In the genomic region with DNA sequence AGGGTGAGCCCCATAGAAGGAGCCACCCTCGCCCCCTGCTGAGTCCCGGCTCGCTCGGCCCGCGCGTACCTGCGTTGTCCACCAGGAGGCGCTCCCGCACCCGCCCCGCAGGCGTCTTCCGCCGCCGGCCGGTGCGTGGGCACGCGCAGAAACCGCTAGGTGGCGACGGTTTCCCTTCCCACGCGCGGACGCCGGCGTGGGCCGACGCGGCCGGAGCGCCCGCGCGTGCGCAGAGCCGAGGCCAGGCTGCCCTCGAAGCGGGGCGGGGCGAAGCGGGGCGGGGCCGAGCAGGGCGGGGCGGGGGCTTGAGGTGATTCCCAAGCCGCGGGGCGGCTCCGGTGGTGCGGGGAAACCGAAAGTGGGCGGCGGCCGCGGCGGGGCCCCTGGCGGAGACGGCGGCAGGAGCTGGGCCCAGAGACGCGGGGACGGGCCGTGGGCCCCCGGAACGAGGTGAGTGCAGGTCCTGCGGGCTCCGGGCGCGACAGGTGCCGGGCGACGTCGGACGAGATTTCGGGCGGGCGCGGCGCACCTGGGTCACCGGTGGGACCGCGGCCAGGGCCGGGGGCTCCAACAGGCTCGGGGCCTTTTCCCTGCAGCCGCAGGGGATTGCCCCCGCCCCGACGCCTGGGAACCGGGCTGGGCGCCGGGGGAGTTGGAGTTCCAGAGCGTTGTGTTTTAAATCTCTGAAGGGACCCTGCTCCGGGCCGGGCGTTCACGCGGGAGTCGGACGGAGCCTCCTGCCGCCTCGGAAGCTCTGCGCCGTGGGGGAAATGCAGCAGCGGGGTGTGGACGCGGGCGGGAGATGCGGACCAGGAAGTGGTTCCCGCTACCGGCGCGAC, we compare ENCODE assay signal across 8 cellular contexts. TPM values are rescaled to one million over a fixed set of nuclear protein-coding genes. Genes with fewer than 3 reads are reported as not detected.
DNase-seq lines count a peak whose midpoint lies in the region; ATAC-seq, FAIRE-seq and TF ChIP-seq lines count a peak whose summit lies in the region.

TSS of gene TDRD7 (plus strand) at position 308 of the 839 bp plus-strand sequence. CDS start 16,370 bp downstream, outside the sequence.

- DNase-seq in D341Med (ENCODE audit: low spot score) (peak; percentile 97), GM20000 (ENCODE audit: low spot score) (peak; percentile 99), HTR-8/SVneo (ENCODE audit: insufficient read length, low spot score) (peak; percentile 81), PC-9 (peak; percentile 56 to 88), fibroblast of gingiva (ENCODE audit: low read depth) (peak; percentile 76)
- peak; percentile 89 to 94 for DNase-seq in activated T-cell treated with anti-CD3 and anti-CD28 coated beads, Interleukin-2, amount 50 U/mL, for 72 hours
- peak; percentile 82 to 96 (median 90) for DNase-seq in naive thymus-derived CD4-positive, alpha-beta T cell

- no peak for FAIRE-seq in HTR-8/SVneo (lab: Jason Lieb, UNC)

- peaks cover 8% of the 10 kb centered on the region for H3K4me1 ChIP-seq in PC-9 (replicated peaks; ENCODE audit: insufficient read depth)
- peaks cover 8 to 13% of the 10 kb centered on the region in 2 donors for H3K4me1 ChIP-seq in naive thymus-derived CD4-positive, alpha-beta T cell (ENCODE audit: control insufficient read depth in 2 of 2, insufficient read depth in 2 of 2, low read length in 2 of 2)

- peaks cover 4% of the 10 kb centered on the region; the same call in 1 of the 2 replicates for H4K20me1 ChIP-seq in PC-9 (ENCODE audit: insufficient read depth)

- no peak within 1 kb of the TSS for H3K27ac ChIP-seq in PC-9
- peak within 1 kb of the TSS; percentile 85 for H3K27ac ChIP-seq in naive thymus-derived CD4-positive, alpha-beta T cell (ENCODE audit: low read depth, low read length)

- H3K36me3 Mint-ChIP-seq in activated T-cell treated with anti-CD3 and anti-CD28 coated beads, Interleukin-2, amount 50 U/mL, for 72 hours (ENCODE audit: insufficient read depth in 2 of 2) = peaks cover 0 to 1% of the 10 kb centered on the region in 2 donors
- peaks cover 0 to 4% (median 0%) of the 10 kb centered on the region in 5 donors for H3K36me3 Mint-ChIP-seq in naive thymus-derived CD4-positive, alpha-beta T cell
- no peaks in the 10 kb centered on the region for H3K36me3 Mint-ChIP-seq in stimulated activated memory B cell treated with anti-CD40 and anti-IgM and Interleukin-4, amounts not matched to agents 10 μg/mL and 1 μg/mL and 100 μg/mL, for 72 hours

- peaks cover 10% of the 10 kb centered on the region; the same call in 1 of the 2 replicates for H3K27me3 ChIP-seq in PC-9 (ENCODE audit: insufficient read depth, low read depth)
- H3K27me3 ChIP-seq in naive thymus-derived CD4-positive, alpha-beta T cell (ENCODE audit: control insufficient read depth in 2 of 2, insufficient read depth in 2 of 2, low read length in 2 of 2) = no peaks in the 10 kb centered on the region

- peak within 1 kb of the TSS; percentile 89 for H3K4me3 ChIP-seq in PC-9
- peak within 1 kb of the TSS; percentile 49 for H3K4me3 ChIP-seq in naive thymus-derived CD4-positive, alpha-beta T cell (ENCODE audit: low read length)

- peaks cover 37% of the 10 kb centered on the region for H3K27me3 Mint-ChIP-seq in activated T-cell treated with anti-CD3 and anti-CD28 coated beads, Interleukin-2, amount 50 U/mL, for 72 hours (ENCODE audit: low read depth)
- H3K27me3 Mint-ChIP-seq in naive thymus-derived CD4-positive, alpha-beta T cell = peaks cover 16 to 34% (median 16%) of the 10 kb centered on the region in 5 donors
- H3K27me3 Mint-ChIP-seq in stimulated activated memory B cell treated with anti-CD40 and anti-IgM and Interleukin-4, amounts not matched to agents 10 μg/mL and 1 μg/mL and 100 μg/mL, for 72 hours = peaks cover 22% of the 10 kb centered on the region

- CTCF ChIA-PET in PC-9 (lab: Charles Lee) = interaction anchor here (0.6 to 1.6 kb wide), 4 partner anchors 167 to 405 kb away, joined by 5 to 10 read pairs (median 6); no protein-coding TSS in a partner anchor
- CTCF ChIA-PET in naive thymus-derived CD4-positive, alpha-beta T cell (lab: Charles Lee) = interaction anchor here (1.6 to 2.2 kb wide), 2 partner anchors 186 to 204 kb away, joined by 11 to 13 read pairs; no protein-coding TSS in a partner anchor

- H3K4me2 ChIP-seq in PC-9 = peak within 1 kb of the TSS; percentile 78

- peak; percentile 86 for ATAC-seq in activated T-cell treated with anti-CD3 and anti-CD28 coated beads, Interleukin-2, amount 50 U/mL, for 72 hours (replicated peaks in 1 of 2)
- ATAC-seq in naive thymus-derived CD4-positive, alpha-beta T cell = peak; percentile 96
- peak; percentile 92 for ATAC-seq in stimulated activated memory B cell treated with anti-CD40 and anti-IgM and Interleukin-4, amounts not matched to agents 10 μg/mL and 1 μg/mL and 100 μg/mL, for 72 hours

- intact Hi-C loops in PC-9 (cut with micrococcal nuclease; ENCODE audit: unreplicated experiment) = loop anchor here (5.0 kb wide), 3 partner anchors 185 to 555 kb away; no protein-coding TSS in a partner anchor
- intact Hi-C loops in naive thymus-derived CD4-positive, alpha-beta T cell (cut with micrococcal nuclease) = loop anchor here (1.0 to 10.0 kb wide), 12 partner anchors 13 to 957 kb away; partner anchors contain the start of genes NCBP1 (in 2 of the 2), TMOD1 (in 2 of the 2), TSTD2 (in 2 of the 2) and XPA (in 2 of the 2)

- H3K79me2 ChIP-seq in PC-9 (ENCODE audit: low read depth) = no peaks in the 10 kb centered on the region

- no peaks in the 10 kb centered on the region for H3K36me3 ChIP-seq in PC-9 (ENCODE audit: low read depth)
- H3K36me3 ChIP-seq in naive thymus-derived CD4-positive, alpha-beta T cell (ENCODE audit: control insufficient read depth in 2 of 3, insufficient read depth in 3 of 3, low read length in 3 of 3) = peaks cover 0 to 4% (median 0%) of the 10 kb centered on the region in 3 experiments

- peaks cover 13% of the 10 kb centered on the region for H3K4me1 Mint-ChIP-seq in activated T-cell treated with anti-CD3 and anti-CD28 coated beads, Interleukin-2, amount 50 U/mL, for 72 hours (ENCODE audit: low read depth)
- peaks cover 12 to 39% (median 34%) of the 10 kb centered on the region in 7 donors for H3K4me1 Mint-ChIP-seq in naive thymus-derived CD4-positive, alpha-beta T cell
- H3K4me1 Mint-ChIP-seq in stimulated activated memory B cell treated with anti-CD40 and anti-IgM and Interleukin-4, amounts not matched to agents 10 μg/mL and 1 μg/mL and 100 μg/mL, for 72 hours = peaks cover 50% of the 10 kb centered on the region

- H3K4me3 Mint-ChIP-seq in activated T-cell treated with anti-CD3 and anti-CD28 coated beads, Interleukin-2, amount 50 U/mL, for 72 hours = peak within 1 kb of the TSS; percentile 81 to 89
- H3K4me3 Mint-ChIP-seq in naive thymus-derived CD4-positive, alpha-beta T cell = peak within 1 kb of the TSS; percentile 73 to 95 (median 86)
- H3K4me3 Mint-ChIP-seq in stimulated activated memory B cell treated with anti-CD40 and anti-IgM and Interleukin-4, amounts not matched to agents 10 μg/mL and 1 μg/mL and 100 μg/mL, for 72 hours = peak within 1 kb of the TSS; percentile 89

- H3K9me3 ChIP-seq in PC-9 (ENCODE audit: insufficient read depth, low read depth) = no peaks in the 10 kb centered on the region; the same call in 1 of the 2 replicates
- no peaks in the 10 kb centered on the region for H3K9me3 ChIP-seq in naive thymus-derived CD4-positive, alpha-beta T cell (ENCODE audit: control insufficient read depth in 2 of 3, low read length in 3 of 3)

- peak within 1 kb of the TSS; percentile 95 for H2AFZ ChIP-seq in PC-9

- H3K27ac Mint-ChIP-seq in activated T-cell treated with anti-CD3 and anti-CD28 coated beads, Interleukin-2, amount 50 U/mL, for 72 hours = peak within 1 kb of the TSS; percentile 82
- H3K27ac Mint-ChIP-seq in naive thymus-derived CD4-positive, alpha-beta T cell = peak within 1 kb of the TSS; percentile 61 to 93 (median 86)
- H3K27ac Mint-ChIP-seq in stimulated activated memory B cell treated with anti-CD40 and anti-IgM and Interleukin-4, amounts not matched to agents 10 μg/mL and 1 μg/mL and 100 μg/mL, for 72 hours = peak within 1 kb of the TSS; percentile 86

- no peaks in the 10 kb centered on the region for H3K9me3 Mint-ChIP-seq in activated T-cell treated with anti-CD3 and anti-CD28 coated beads, Interleukin-2, amount 50 U/mL, for 72 hours
- H3K9me3 Mint-ChIP-seq in naive thymus-derived CD4-positive, alpha-beta T cell = peaks cover 0 to 4% (median 0%) of the 10 kb centered on the region in 11 donors
- H3K9me3 Mint-ChIP-seq in stimulated activated memory B cell treated with anti-CD40 and anti-IgM and Interleukin-4, amounts not matched to agents 10 μg/mL and 1 μg/mL and 100 μg/mL, for 72 hours = no peaks in the 10 kb centered on the region

- peak; percentile 99 for TF ChIP-seq CTCF in GM20000 (IDR thresholded peaks at IDR 0.05; ENCODE audit: extremely low read depth, missing control alignments)
- peak; percentile 80 for TF ChIP-seq CTCF in PC-9 (conservative IDR thresholded peaks at IDR 0.05)

- POLR2A ChIA-PET in PC-9 (lab: Charles Lee; ENCODE audit: unreplicated experiment) = interaction anchor here (0.6 kb wide), 2 partner anchors 234 to 474 kb away, joined by 3 to 10 read pairs; no protein-coding TSS in a partner anchor
- POLR2A ChIA-PET in naive thymus-derived CD4-positive, alpha-beta T cell (lab: Charles Lee) = interaction anchor here (0.7 to 2.3 kb wide), 4 partner anchors 163 to 221 kb away, joined by 3 to 10 read pairs (median 4); partner anchors contain the start of genes NCBP1 and TSTD2

- no TSS peak for BruUV-seq in PC-9 (replicated peaks; lab: Mats Ljungman, UMichigan)

- no peaks in the 10 kb centered on the region for H3K9me2 ChIP-seq in PC-9 (ENCODE audit: insufficient read depth)

- peaks cover 10% of the 10 kb centered on the region for H3F3A ChIP-seq in PC-9 (ENCODE audit: insufficient read depth, low read depth)

RNA-seq across cellular contexts. Expression of gene TDRD7, which starts in this region (rescaled TPM):
- total RNA-seq in PC-9 (2021) = 11.9 and 14.2 TPM in 2 replicates
- 10 to 100 TPM in 1 of 2 donors, 1 to 10 TPM in 1; 6.7 to 10.1 TPM for total RNA-seq in activated T-cell treated with anti-CD3 and anti-CD28 coated beads, Interleukin-2, amount 50 U/mL, for 72 hours
- 10 to 100 TPM in 3 of 5 experiments, 1 to 10 TPM in 2; 7.8 to 15.0 (median 10.8) TPM for total RNA-seq in naive thymus-derived CD4-positive, alpha-beta T cell
- 1 to 10 TPM; 2.2 to 7.5 TPM for polyA plus RNA-seq in naive thymus-derived CD4-positive, alpha-beta T cell
